Comparison of ENCODE assay signal across 8 cellular contexts in genomic region chr20:23419995-23420901, GRCh38. TPM values are rescaled to one million over a fixed set of nuclear protein-coding genes. Genes with fewer than 3 reads are reported as not detected.
A peak's percentile ranks its signal among the peaks of the same experiment; 100 is the strongest.
DNase-seq lines count a peak whose midpoint lies in the region; ATAC-seq and TF ChIP-seq lines count a peak whose summit lies in the region.

No MANE protein-coding gene starts in this region.

- ATAC-seq in HG02571 (IDR thresholded peaks at IDR 0.05; ENCODE audit: unreplicated experiment), result peak; percentile 34
- peak; percentile 50 for ATAC-seq in activated T-helper 17 cell treated with anti-CD3 and anti-CD28 coated beads, Interleukin-2, amount 50 U/mL, for 72 hours (replicated peaks)

- 1 to 2% methylated on average over 13 to 24 of the region's 58 CpGs for WGBS in thyroid gland, 2 donors

- intact Hi-C loops in thyroid gland (cut with DNase I), result loop anchor here (5.0 kb wide), 1 partner anchor 58 kb away; the partner anchor contains the start of gene GZF1

- H3K36me3 Mint-ChIP-seq in activated T-helper 17 cell treated with anti-CD3 and anti-CD28 coated beads, Interleukin-2, amount 50 U/mL, for 72 hours (ENCODE audit: low read depth), result peaks cover 6% of the 10 kb centered on the region
- H3K36me3 Mint-ChIP-seq in nephron progenitor cell (ENCODE audit: low read depth), result peaks cover 9% of the 10 kb centered on the region

- no peaks in the 10 kb centered on the region for H3K9me3 Mint-ChIP-seq in activated T-helper 17 cell treated with anti-CD3 and anti-CD28 coated beads, Interleukin-2, amount 50 U/mL, for 72 hours
- peaks cover 8% of the 10 kb centered on the region for H3K9me3 Mint-ChIP-seq in nephron progenitor cell

- peak overlapping the region; percentile 97 for H3K4me3 Mint-ChIP-seq in activated T-helper 17 cell treated with anti-CD3 and anti-CD28 coated beads, Interleukin-2, amount 50 U/mL, for 72 hours
- peak overlapping the region; percentile 92 for H3K4me3 Mint-ChIP-seq in nephron progenitor cell

- peaks cover 0 to 7% of the 10 kb centered on the region in 2 donors for H3K4me1 ChIP-seq in thyroid gland

- H3K27ac Mint-ChIP-seq in activated T-helper 17 cell treated with anti-CD3 and anti-CD28 coated beads, Interleukin-2, amount 50 U/mL, for 72 hours, result peak overlapping the region; percentile 96
- H3K27ac Mint-ChIP-seq in nephron progenitor cell, result no peak overlapping the region

- TF ChIP-seq POLR2A in thyroid gland (IDR thresholded peaks at IDR 0.05), result no peak

- peak overlapping the region; percentile 76 to 97 (median 78) for H3K4me3 ChIP-seq in thyroid gland (replicated peaks in 1 of 3)

- H3K9me3 ChIP-seq in thyroid gland, result no peaks in the 10 kb centered on the region

- H3K4me1 Mint-ChIP-seq in activated T-helper 17 cell treated with anti-CD3 and anti-CD28 coated beads, Interleukin-2, amount 50 U/mL, for 72 hours, result no peaks in the 10 kb centered on the region
- peaks cover 35% of the 10 kb centered on the region for H3K4me1 Mint-ChIP-seq in nephron progenitor cell

- H3K36me3 ChIP-seq in thyroid gland, result no peaks in the 10 kb centered on the region

- H3K27ac ChIP-seq in thyroid gland, result peak overlapping the region; percentile 85 to 89 (median 88)

- no peaks in the 10 kb centered on the region for H3K27me3 ChIP-seq in thyroid gland

- peak; percentile 57 for DNase-seq in ELR (ENCODE audit: low read depth)
- peak; percentile 80 for DNase-seq in OCI-M1 (lab: John Stamatoyannopoulos, UW)
- peak; percentile 78 for DNase-seq in fibroblast of peridontal ligament (ENCODE audit: extremely low read depth)
- DNase-seq in nephron progenitor cell, result peak; percentile 46
- peak; percentile 66 to 74 for DNase-seq in thyroid gland
- no peak for DNase-seq in NCI-H187 (lab: John Stamatoyannopoulos, UW)

- peaks cover 8% of the 10 kb centered on the region for H3K27me3 Mint-ChIP-seq in activated T-helper 17 cell treated with anti-CD3 and anti-CD28 coated beads, Interleukin-2, amount 50 U/mL, for 72 hours
- peaks cover 4% of the 10 kb centered on the region for H3K27me3 Mint-ChIP-seq in nephron progenitor cell (ENCODE audit: low read depth, poor library complexity)

- TF ChIP-seq CTCF in nephron progenitor cell (IDR thresholded peaks at IDR 0.05) (no peak), thyroid gland (IDR thresholded peaks at IDR 0.05) (no peak)

RNA-seq across cellular contexts. Expression of gene NAPB, which starts 1.0 kb away (rescaled TPM):
- total RNA-seq in activated T-helper 17 cell treated with anti-CD3 and anti-CD28 coated beads, Interleukin-2, amount 50 U/mL, for 72 hours, result 10 to 100 TPM; 11.5 to 14.3 TPM
- 10 to 100 TPM; 22.7 to 32.1 (median 26.9) TPM for total RNA-seq in thyroid gland

RNA-seq across cellular contexts. Expression of gene CSTL1, which starts 19.2 kb away (rescaled TPM):
- not detected for total RNA-seq in activated T-helper 17 cell treated with anti-CD3 and anti-CD28 coated beads, Interleukin-2, amount 50 U/mL, for 72 hours
- not detected for total RNA-seq in thyroid gland

RNA-seq across cellular contexts. Expression of gene CST11, which starts 32.4 kb away (rescaled TPM):
- total RNA-seq in activated T-helper 17 cell treated with anti-CD3 and anti-CD28 coated beads, Interleukin-2, amount 50 U/mL, for 72 hours, result not detected
- not detected for total RNA-seq in thyroid gland

RNA-seq across cellular contexts. Expression of gene GZF1, which starts 58.3 kb away (rescaled TPM):
- total RNA-seq in activated T-helper 17 cell treated with anti-CD3 and anti-CD28 coated beads, Interleukin-2, amount 50 U/mL, for 72 hours, result 1 to 10 TPM; 7.5 to 9.6 TPM
- 10 to 100 TPM; 13.8 to 29.0 (median 15.4) TPM for total RNA-seq in thyroid gland

Comparison
In these comparisons a context has a peak if more than half of its experiments do, and no peak if none do; other contexts are left out.
1. DNase-seq: peak in ELR (single experiment), OCI-M1 (single experiment), fibroblast of peridontal ligament (single experiment), nephron progenitor cell (single experiment) and thyroid gland (2 of 2); none in NCI-H187 (0 of 2).